32 cellular contexts compared by ENCODE assay signal in genomic region chr4:176744091-176744490, GRCh38. TPM values are rescaled to one million over a fixed set of nuclear protein-coding genes. Genes with fewer than 3 reads are reported as not detected.
"Had no signal": no experiment of that assay in that cellular context is flagged by ENCODE, and none has a peak within 500 bp of the region (broad histone marks: within the 10 kb centered on the region; RNA-seq: fewer than 3 reads in every experiment).

No MANE protein-coding gene starts in this region.

- H3K9me3 ChIP-seq: MG63 had no signal

- H3K4me3 ChIP-seq: MG63, PC-9 had no signal

- H3K27ac ChIP-seq: PC-9, RWPE1, WERI-Rb-1 had no signal

- H3K27me3 ChIP-seq: MG63 had no signal

- DNase-seq: activated CD4-positive, alpha-beta T cell treated with anti-CD3 and anti-CD28 coated beads for 1 hour; activated CD4-positive, alpha-beta T cell treated with anti-CD3 and anti-CD28 coated beads for 48 hours; activated CD4-positive, alpha-beta T cell treated with anti-CD3 and anti-CD28 coated beads, Interleukin-2, amount 50 U/mL, for 4 hours; activated CD4-positive, CD25-positive, alpha-beta regulatory T cell; activated CD8-positive, alpha-beta T cell treated with anti-CD3 and anti-CD28 coated beads, Interleukin-2, amount 10 ng/mL, durations not matched to agents 7 days and 5 days; activated gamma-delta T cell treated with Interleukin-2 at 50 U/mL for 16 hours; activated naive CD4-positive, alpha-beta T cell treated with anti-CD3 and anti-CD28 coated beads for 36 hours; activated naive CD8-positive, alpha-beta T cell treated with anti-CD3 and anti-CD28 coated beads, Interleukin-2, amount 50 U/mL, for 24 hours; activated T-cell treated with anti-CD3 and anti-CD28 coated beads for 4 hours; activated T-cell treated with anti-CD3 and anti-CD28 coated beads, Interleukin-2, amount 50 U/mL, for 4 hours; anterior cingulate cortex; caudate nucleus; cerebellar nuclear complex; Karpas-422; MG63; MV-4-11; NCI-H1092; NCI-H1436 treated with DMSO at 0.1 percent for 48 hours; NCI-H1694 treated with DMSO at 0.1 percent for 48 hours; NCI-H2029; NCI-H510A; NCI-H526; NCI-H748 treated with DMSO at 0.1 percent for 48 hours; NK-92 treated with Interleukin-12 subunit alpha and Interleukin-12 subunit beta, amount 100 ng/mL, for 24 hours; PC-9; SIG-M5; T1000; WERI-Rb-1 had no signal

- H3K4me2 ChIP-seq: PC-9 had no signal

- ATAC-seq: activated CD8-positive, alpha-beta T cell treated with anti-CD3 and anti-CD28 coated beads, Interleukin-2, amount 10 ng/mL, durations not matched to agents 7 days and 5 days; activated naive CD8-positive, alpha-beta T cell treated with anti-CD3 and anti-CD28 coated beads, Interleukin-2, amount 50 U/mL, for 24 hours; activated T-cell treated with anti-CD3 and anti-CD28 coated beads, Interleukin-2, amount 50 U/mL, for 4 hours; Right ventricle myocardium inferior had no signal

- H2AFZ ChIP-seq: PC-9 had no signal

- H3K36me3 ChIP-seq: MG63, WERI-Rb-1 had no signal

RNA-seq across cellular contexts. Expression of gene VEGFC, which starts 48.6 kb away (rescaled TPM):
- total RNA-seq: activated CD8-positive, alpha-beta T cell treated with anti-CD3 and anti-CD28 coated beads, Interleukin-2, amount 10 ng/mL, durations not matched to agents 7 days and 5 days; activated naive CD4-positive, alpha-beta T cell treated with anti-CD3 and anti-CD28 coated beads for 36 hours; activated T-helper 1 cell treated with anti-CD3 and anti-CD28 coated beads, Interleukin-12 subunit alpha, Interleukin-12 subunit beta, Interleukin-2, Interleukin-4 antibody, amounts not matched to agents 30 ng/mL and 10 ng/mL and 1 ng/mL, durations not matched to agents 14 hours and 24 hours and 36 hours; T-helper 1 cell treated with Interleukin-12 subunit alpha and Interleukin-12 subunit beta and Interleukin-4 antibody, amounts not matched to agents 30 ng/mL and 1 ng/mL, for 36 hours had no signal
